ENCODE assay signal across 26 cellular contexts in the genomic region with DNA sequence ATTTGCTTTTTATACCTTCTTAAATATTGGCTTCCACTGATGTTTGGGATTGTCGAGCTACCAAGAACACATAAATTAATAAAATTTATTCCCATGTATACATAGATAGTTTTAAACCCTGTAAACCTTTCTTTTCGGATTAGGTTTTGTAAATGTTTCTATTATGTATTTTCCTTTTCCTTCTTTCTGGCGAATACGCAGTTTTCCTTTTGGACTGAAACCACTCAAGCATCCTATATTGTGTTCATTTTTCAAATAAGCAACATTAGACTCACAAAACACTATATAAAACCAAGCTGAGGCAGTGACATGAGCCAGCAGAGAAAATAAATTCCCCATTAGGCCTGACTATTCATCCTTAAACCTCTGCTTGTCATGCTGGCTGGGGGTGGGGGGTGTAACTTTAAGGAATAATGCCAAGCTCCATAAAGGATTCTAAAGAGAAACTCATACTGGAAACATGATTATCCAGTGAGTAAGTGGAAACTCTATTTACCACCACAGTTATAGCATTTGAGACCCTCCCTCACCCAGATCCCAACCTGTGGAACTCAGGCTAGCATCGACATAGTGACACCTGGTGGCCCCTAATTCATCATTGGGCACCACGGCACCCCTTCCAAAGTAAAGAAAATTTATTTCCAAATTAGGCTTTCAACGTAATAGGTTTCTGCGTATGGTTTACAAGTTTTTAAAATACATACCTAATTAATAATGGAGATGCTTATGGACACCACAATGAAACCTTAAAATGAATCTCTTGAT.
DNase-seq lines count a peak whose midpoint lies in the region; ATAC-seq and TF ChIP-seq lines count a peak whose summit lies in the region.
"Had no signal": no experiment of that assay in that cellular context is flagged by ENCODE, and none has a peak within 500 bp of the region (broad histone marks: within the 10 kb centered on the region; RNA-seq: fewer than 3 reads in every experiment).

No MANE protein-coding gene starts in this region.

- H3K27ac ChIP-seq in DND-41 (ENCODE audit: low read length), result no peak overlapping the region
- no peak overlapping the region for H3K27ac ChIP-seq in KMS-11
- no peak overlapping the region for H3K27ac ChIP-seq in ovary

- no peak for TF ChIP-seq POLR2A in ovary (IDR thresholded peaks at IDR 0.05)

- H3K4me3 ChIP-seq in DND-41 (ENCODE audit: low read depth in 1 of 2, low read length in 2 of 2) (no peak overlapping the region), KMS-11 (IDR thresholded peaks at IDR 0.05; ENCODE audit: insufficient read depth, low read depth, low read length) (no peak overlapping the region), kidney epithelial cell (ENCODE audit: low read depth, low read length) (no peak overlapping the region), ovary (no peak overlapping the region)

- H3K9me3 ChIP-seq in DND-41 (ENCODE audit: insufficient read depth, low read length, severe bottlenecking), result no peaks in the 10 kb centered on the region
- no peaks in the 10 kb centered on the region for H3K9me3 ChIP-seq in ovary
- H3K9me3 ChIP-seq: Caco-2 had no signal

- H3K4me1 ChIP-seq in DND-41 (ENCODE audit: insufficient read depth, low read length) (no peaks in the 10 kb centered on the region), KMS-11 (ENCODE audit: low read depth, poor library complexity, severe bottlenecking) (no peaks in the 10 kb centered on the region), ovary (ENCODE audit: insufficient read depth) (no peaks in the 10 kb centered on the region)
- H3K4me1 ChIP-seq: Caco-2 had no signal

- TF ChIP-seq CTCF in DND-41 (IDR thresholded peaks at IDR 0.05; ENCODE audit: borderline replicate concordance, extremely low read depth, low read length, poor library complexity, severe bottlenecking) (peak; percentile 6), KMS-11 (conservative IDR thresholded peaks at IDR 0.05; ENCODE audit: low read depth, low read length) (peak; percentile 19; the same call in 1 of the 2 replicates), kidney epithelial cell (IDR thresholded peaks at IDR 0.05; ENCODE audit: insufficient read depth, low read length, poor library complexity, severe bottlenecking) (peak; percentile 2), ovary (IDR thresholded peaks at IDR 0.05) (no peak)

- WGBS in ovary, 3 donors, result 90 to 94% (median 94%) methylated on average over 8 of the region's 8 CpGs

- no peak overlapping the region for H3K4me2 ChIP-seq in DND-41 (ENCODE audit: insufficient read depth, low read length)
- H3K4me2 ChIP-seq in KMS-11, result no peak overlapping the region

- intact Hi-C loops in ovary (cut with DNase I), result no loop called here

- H3K9ac ChIP-seq in DND-41 (ENCODE audit: low read depth, low read length) (no peak overlapping the region), KMS-11 (no peak overlapping the region)

- H4K20me1 ChIP-seq in DND-41 (ENCODE audit: insufficient read depth, low read length), result no peaks in the 10 kb centered on the region
- H4K20me1 ChIP-seq in KMS-11 (ENCODE audit: insufficient read depth), result no peaks in the 10 kb centered on the region

- H3K79me2 ChIP-seq in DND-41 (ENCODE audit: insufficient read depth, low read length) (no peaks in the 10 kb centered on the region), KMS-11 (ENCODE audit: insufficient read depth, low read depth) (no peaks in the 10 kb centered on the region)

- no peak for TF ChIP-seq EP300 in ovary (IDR thresholded peaks at IDR 0.05)

- ATAC-seq in DND-41 (ENCODE audit: insufficient read depth, low read depth) (no peak), GM19351 (IDR thresholded peaks at IDR 0.05; ENCODE audit: unreplicated experiment) (no peak), GM18870 (IDR thresholded peaks at IDR 0.05; ENCODE audit: unreplicated experiment) (no peak)
- ATAC-seq: activated naive CD8-positive, alpha-beta T cell treated with anti-CD3 and anti-CD28 coated beads, Interleukin-2, amount 50 U/mL, for 24 hours; naive thymus-derived CD4-positive, alpha-beta T cell; SK-N-SH treated with all-trans-retinoic acid at 6 μM for 48 hours had no signal

- H3K27me3 ChIP-seq in DND-41 (ENCODE audit: insufficient read depth, low read length, poor library complexity), result peaks cover 4% of the 10 kb centered on the region
- no peaks in the 10 kb centered on the region for H3K27me3 ChIP-seq in KMS-11 (ENCODE audit: insufficient read depth, low read depth)
- H3K27me3 ChIP-seq in kidney epithelial cell (ENCODE audit: control insufficient read depth, insufficient read depth, low read length), result no peaks in the 10 kb centered on the region
- H3K27me3 ChIP-seq in ovary, result no peaks in the 10 kb centered on the region

- H3K36me3 ChIP-seq in DND-41 (ENCODE audit: insufficient read depth, low read length) (no peaks in the 10 kb centered on the region), KMS-11 (ENCODE audit: insufficient read depth) (no peaks in the 10 kb centered on the region), kidney epithelial cell (ENCODE audit: control insufficient read depth, insufficient read depth, low read length) (no peaks in the 10 kb centered on the region), ovary (no peaks in the 10 kb centered on the region)

- H2AFZ ChIP-seq in DND-41 (ENCODE audit: low read depth, low read length) (no peak overlapping the region), KMS-11 (ENCODE audit: low read depth) (no peak overlapping the region)

- no peak for DNase-seq in DND-41
- DNase-seq in dermis blood vessel endothelial cell, result peak; percentile 9
- DNase-seq in kidney epithelial cell (ENCODE audit: low read depth), result no peak
- no peak for DNase-seq in DMS53 (lab: John Stamatoyannopoulos, UW)
- DNase-seq in ovary, result no peak
- DNase-seq: activated CD4-positive, alpha-beta T cell treated with anti-CD3 and anti-CD28 coated beads for 4 hours; activated CD8-positive, alpha-beta memory T cell treated with anti-CD3 and anti-CD28 coated beads for 24 hours; activated naive CD8-positive, alpha-beta T cell treated with anti-CD3 and anti-CD28 coated beads, Interleukin-2, amount 50 U/mL, for 24 hours; C1 segment of cervical spinal cord; Caco-2; effector CD8-positive, alpha-beta T cell; erythroblast; foreskin melanocyte; midbrain; MV-4-11; naive thymus-derived CD4-positive, alpha-beta T cell; NCI-H1436 treated with DMSO at 0.1 percent for 48 hours; NCI-H2107; occipital lobe; OCI-M1; stimulated activated naive CD4-positive, alpha-beta T cell treated with Interleukin-2 at 50 U/mL for 16 hours; T-helper 2 cell had no signal

Comparison
In these comparisons a context has a peak if more than half of its experiments do, and no peak if none do; other contexts are left out.
1. CTCF ChIP-seq: peak in DND-41 (single experiment), KMS-11 (single experiment) and kidney epithelial cell (single experiment); none in ovary (0 of 3).